In genomic region chr12:123958876-123959275, GRCh38 we compare ENCODE assay signal across 14 cellular contexts. TPM values are rescaled to one million over a fixed set of nuclear protein-coding genes. Genes with fewer than 3 reads are reported as not detected.
A peak's percentile ranks its signal among the peaks of the same experiment; 100 is the strongest.
DNase-seq lines count a peak whose midpoint lies in the region; ATAC-seq and TF ChIP-seq lines count a peak whose summit lies in the region.
"Had no signal": no experiment of that assay in that cellular context is flagged by ENCODE, and none has a peak within 500 bp of the region (broad histone marks: within the 10 kb centered on the region; RNA-seq: fewer than 3 reads in every experiment).

No MANE protein-coding gene starts in this region.

- peak; percentile 22 for DNase-seq in NCI-H82 (lab: John Stamatoyannopoulos, UW)
- DNase-seq in NCI-H82 treated with DMSO at 0.1 percent for 48 hours (lab: John Stamatoyannopoulos, UW; ENCODE audit: unreplicated experiment), result no peak
- DNase-seq in right atrium auricular region (ENCODE audit: low spot score), result peak; percentile 13
- no peak for DNase-seq in left ventricle myocardium superior
- no peak for DNase-seq in nephron progenitor cell
- DNase-seq in thyroid gland, result peak; percentile 30 to 32
- no peak for DNase-seq in globus pallidus (ENCODE audit: low spot score)
- DNase-seq in activated effector memory CD4-positive, alpha-beta T cell treated with anti-CD3 and anti-CD28 coated beads, Interleukin-2, amount 50 U/mL, for 16 hours, result no peak
- DNase-seq: AML-193; CD8-positive, alpha-beta memory T cell; DMS53 had no signal

- H3K9me3 ChIP-seq in right atrium auricular region, result no peaks in the 10 kb centered on the region
- no peaks in the 10 kb centered on the region for H3K9me3 ChIP-seq in thyroid gland
- H3K9me3 ChIP-seq: BLaER1 had no signal

- 84 to 92% methylated on average over 9 of the region's 9 CpGs for WGBS in thyroid gland, 2 donors

- H3K27ac Mint-ChIP-seq in nephron progenitor cell, result peak overlapping the region; percentile 91

- H3K27ac ChIP-seq in right atrium auricular region (peak overlapping the region; percentile 61 to 63), thyroid gland (peak overlapping the region; percentile 48 to 85 (median 72))
- H3K27ac ChIP-seq: 22Rv1, BLaER1 had no signal

- ATAC-seq in left ventricle myocardium superior, result no peak
- ATAC-seq: HCT116 had no signal

- H3K4me1 Mint-ChIP-seq in nephron progenitor cell, result peaks cover 48% of the 10 kb centered on the region

- H3K4me3 Mint-ChIP-seq in nephron progenitor cell, result no peak overlapping the region
- H3K4me3 Mint-ChIP-seq: CD8-positive, alpha-beta memory T cell had no signal

- H3K27me3 ChIP-seq in right atrium auricular region, result no peaks in the 10 kb centered on the region
- no peaks in the 10 kb centered on the region for H3K27me3 ChIP-seq in thyroid gland
- H3K27me3 ChIP-seq: BLaER1 had no signal

- no peaks in the 10 kb centered on the region for H3K36me3 Mint-ChIP-seq in nephron progenitor cell (ENCODE audit: low read depth)

- H3K4me1 ChIP-seq in right atrium auricular region (peaks cover 0 to 9% of the 10 kb centered on the region in 2 donors), thyroid gland (peaks cover 14 to 36% of the 10 kb centered on the region in 2 donors)

- no peak overlapping the region for H3K4me3 ChIP-seq in right atrium auricular region
- H3K4me3 ChIP-seq in thyroid gland (replicated peaks in 1 of 3), result no peak overlapping the region
- H3K4me3 ChIP-seq: BLaER1 had no signal

- TF ChIP-seq CTCF in right atrium auricular region (IDR thresholded peaks at IDR 0.05), result no peak
- TF ChIP-seq CTCF in nephron progenitor cell (IDR thresholded peaks at IDR 0.05), result no peak
- TF ChIP-seq CTCF in thyroid gland (IDR thresholded peaks at IDR 0.05), result no peak

- no peaks in the 10 kb centered on the region for H3K9me3 Mint-ChIP-seq in nephron progenitor cell
- H3K9me3 Mint-ChIP-seq: CD8-positive, alpha-beta memory T cell had no signal

- no peak for TF ChIP-seq POLR2A in thyroid gland (IDR thresholded peaks at IDR 0.05)

- intact Hi-C loops in left ventricle myocardium superior (cut with micrococcal nuclease), result no loop called here
- intact Hi-C loops in thyroid gland (cut with DNase I), result no loop called here

- H3K36me3 ChIP-seq in right atrium auricular region (no peaks in the 10 kb centered on the region), thyroid gland (no peaks in the 10 kb centered on the region)
- H3K36me3 ChIP-seq: BLaER1 had no signal

- peaks cover 9% of the 10 kb centered on the region for H3K27me3 Mint-ChIP-seq in nephron progenitor cell (ENCODE audit: low read depth, poor library complexity)
- H3K27me3 Mint-ChIP-seq: CD8-positive, alpha-beta memory T cell had no signal

RNA-seq across cellular contexts. Expression of gene CCDC92, which starts 13.8 kb away (rescaled TPM):
- total RNA-seq in right atrium auricular region (10 to 100 TPM; 34.4 to 39.2 TPM), left ventricle myocardium superior (54.0 TPM), thyroid gland (10 to 100 TPM; 26.6 to 47.0 (median 39.1) TPM)

RNA-seq across cellular contexts. Expression of gene ZNF664, which starts 14.1 kb away (rescaled TPM):
- total RNA-seq in right atrium auricular region (10 to 100 TPM; 53.1 to 56.2 TPM), left ventricle myocardium superior (85.2 TPM), thyroid gland (100 to 1,000 TPM; 120 to 187 (median 138) TPM)

Comparison
In these comparisons a context has a peak if more than half of its experiments do, and no peak if none do; other contexts are left out.
1. DNase-seq: peak in NCI-H82 (single experiment), right atrium auricular region (single experiment) and thyroid gland (2 of 2); none in NCI-H82 treated with DMSO at 0.1 percent for 48 hours (single experiment), left ventricle myocardium superior (single experiment), nephron progenitor cell (single experiment), globus pallidus (single experiment) and activated effector memory CD4-positive, alpha-beta T cell treated with anti-CD3 and anti-CD28 coated beads, Interleukin-2, amount 50 U/mL, for 16 hours (single experiment).